Comparison of ENCODE assay signal across 27 cellular contexts in genomic region chr15:39682366-39682765, GRCh38.
A peak's percentile ranks its signal among the peaks of the same experiment; 100 is the strongest.
DNase-seq lines count a peak whose midpoint lies in the region; ATAC-seq, FAIRE-seq and TF ChIP-seq lines count a peak whose summit lies in the region.
"Had no signal": no experiment of that assay in that cellular context is flagged by ENCODE, and none has a peak within 500 bp of the region (broad histone marks: within the 10 kb centered on the region; RNA-seq: fewer than 3 reads in every experiment).

No MANE protein-coding gene starts in this region.

- FAIRE-seq in small intestine (lab: Jason Lieb, UNC), result no peak
- FAIRE-seq: endothelial cell of umbilical vein, H54, HepG2 had no signal

- H3K36me3 Mint-ChIP-seq in neural crest cell (ENCODE audit: low read depth), result no peaks in the 10 kb centered on the region
- H3K36me3 Mint-ChIP-seq: activated naive CD4-positive, alpha-beta T cell treated with anti-CD3 and anti-CD28 coated beads, Interleukin-2, amount 50 U/mL, for 24 hours; mesothelial cell of epicardium; natural killer cell treated with Interleukin-12 subunit alpha and Interleukin-12 subunit beta and Interleukin-15 and Interleukin-18, amount 100 ng/mL, for 72 hours had no signal

- H3K27me3 ChIP-seq in small intestine (ENCODE audit: control insufficient read depth in 2 of 2, insufficient read depth in 2 of 2, low read length in 2 of 2), result no peaks in the 10 kb centered on the region
- H3K27me3 ChIP-seq: BLaER1, dorsolateral prefrontal cortex, heart left ventricle, left lung, right lobe of liver had no signal

- H3K4me1 ChIP-seq in small intestine (ENCODE audit: control insufficient read depth in 2 of 2, insufficient read depth in 1 of 2, low read depth in 1 of 2, low read length in 1 of 2), result no peaks in the 10 kb centered on the region
- H3K4me1 ChIP-seq: BLaER1, left lung, right lobe of liver had no signal

- H3K27ac Mint-ChIP-seq in neural crest cell (ENCODE audit: unreplicated experiment), result peak overlapping the region; percentile 69
- H3K27ac Mint-ChIP-seq: activated CD4-positive, alpha-beta T cell treated with anti-CD3 and anti-CD28 coated beads, Interleukin-2, amount 10 ng/mL, durations not matched to agents 7 days and 5 days; activated naive CD4-positive, alpha-beta T cell treated with anti-CD3 and anti-CD28 coated beads, Interleukin-2, amount 50 U/mL, for 24 hours; activated T-helper 1 cell treated with anti-CD3 and anti-CD28 coated beads, Interleukin-12 subunit alpha, Interleukin-12 subunit beta, Interleukin-2, Interleukin-4 antibody, amounts not matched to agents 30 ng/mL and 10 ng/mL and 1 ng/mL, durations not matched to agents 14 hours and 24 hours and 36 hours; mesothelial cell of epicardium; natural killer cell treated with Interleukin-12 subunit alpha and Interleukin-12 subunit beta and Interleukin-15 and Interleukin-18, amount 100 ng/mL, for 72 hours had no signal

- ATAC-seq in GM19328 (IDR thresholded peaks at IDR 0.05; ENCODE audit: unreplicated experiment) (no peak), GM19467 (IDR thresholded peaks at IDR 0.05; ENCODE audit: unreplicated experiment) (no peak)
- ATAC-seq: heart left ventricle; HepG2; left lung; natural killer cell treated with Interleukin-12 subunit alpha and Interleukin-12 subunit beta and Interleukin-15 and Interleukin-18, amount 100 ng/mL, for 72 hours; right lobe of liver had no signal

- DNase-seq in AG08395 (ENCODE audit: low spot score), result peak; percentile 37
- peak; percentile 42 for DNase-seq in LHCN-M2 (ENCODE audit: low read depth)
- peak; percentile 44 for DNase-seq in dedifferentiated amniotic fluid mesenchymal stem cell (ENCODE audit: extremely low spot score)
- DNase-seq in neural crest cell (ENCODE audit: low read depth, low spot score), result no peak
- no peak for DNase-seq in small intestine
- no peak for DNase-seq in HuH-7 (ENCODE audit: low spot score)
- DNase-seq: activated CD4-positive, alpha-beta T cell treated with anti-CD3 and anti-CD28 coated beads, Interleukin-2, amount 10 ng/mL, durations not matched to agents 7 days and 5 days; anterior cingulate cortex; central memory CD4-positive, alpha-beta T cell; dorsolateral prefrontal cortex; heart left ventricle; left lung; NCI-H1092; NCI-H187 treated with DMSO at 0.1 percent for 48 hours; NCI-H69; right lobe of liver; trophoblast cell had no signal

- H3K36me3 ChIP-seq in small intestine (ENCODE audit: control insufficient read depth in 2 of 2, insufficient read depth in 2 of 2, low read length in 2 of 2), result no peaks in the 10 kb centered on the region
- H3K36me3 ChIP-seq: BLaER1, heart left ventricle, left lung, right lobe of liver had no signal

- H3K27ac ChIP-seq in small intestine (ENCODE audit: low read depth in 1 of 2, low read length in 1 of 2), result no peak overlapping the region
- H3K27ac ChIP-seq: BLaER1, dorsolateral prefrontal cortex, heart left ventricle, left lung, right lobe of liver had no signal

- no peak overlapping the region for H3K4me3 Mint-ChIP-seq in neural crest cell
- H3K4me3 Mint-ChIP-seq: activated CD4-positive, alpha-beta T cell treated with anti-CD3 and anti-CD28 coated beads, Interleukin-2, amount 10 ng/mL, durations not matched to agents 7 days and 5 days; activated naive CD4-positive, alpha-beta T cell treated with anti-CD3 and anti-CD28 coated beads, Interleukin-2, amount 50 U/mL, for 24 hours; activated T-helper 1 cell treated with anti-CD3 and anti-CD28 coated beads, Interleukin-12 subunit alpha, Interleukin-12 subunit beta, Interleukin-2, Interleukin-4 antibody, amounts not matched to agents 30 ng/mL and 10 ng/mL and 1 ng/mL, durations not matched to agents 14 hours and 24 hours and 36 hours; mesothelial cell of epicardium; natural killer cell treated with Interleukin-12 subunit alpha and Interleukin-12 subunit beta and Interleukin-15 and Interleukin-18, amount 100 ng/mL, for 72 hours had no signal

- no peak for TF ChIP-seq CTCF in neural crest cell (conservative IDR thresholded peaks at IDR 0.05)

- H3K27me3 Mint-ChIP-seq in neural crest cell (ENCODE audit: low read depth), result no peaks in the 10 kb centered on the region
- H3K27me3 Mint-ChIP-seq: activated naive CD4-positive, alpha-beta T cell treated with anti-CD3 and anti-CD28 coated beads, Interleukin-2, amount 50 U/mL, for 24 hours; natural killer cell treated with Interleukin-12 subunit alpha and Interleukin-12 subunit beta and Interleukin-15 and Interleukin-18, amount 100 ng/mL, for 72 hours had no signal

- H3K4me3 ChIP-seq in small intestine (ENCODE audit: low read depth in 1 of 2, low read length in 2 of 2), result no peak overlapping the region
- H3K4me3 ChIP-seq: BLaER1, dorsolateral prefrontal cortex, heart left ventricle, left lung, right lobe of liver had no signal

- H3K9me3 ChIP-seq in small intestine (ENCODE audit: control insufficient read depth, low read depth), result no peaks in the 10 kb centered on the region
- H3K9me3 ChIP-seq: BLaER1, heart left ventricle, left lung, right lobe of liver had no signal

- H3K4me1 Mint-ChIP-seq in neural crest cell, result peaks cover 18% of the 10 kb centered on the region
- H3K4me1 Mint-ChIP-seq: activated CD4-positive, alpha-beta T cell treated with anti-CD3 and anti-CD28 coated beads, Interleukin-2, amount 10 ng/mL, durations not matched to agents 7 days and 5 days; activated naive CD4-positive, alpha-beta T cell treated with anti-CD3 and anti-CD28 coated beads, Interleukin-2, amount 50 U/mL, for 24 hours had no signal

- 77 to 91% (median 84%) methylated on average over 2 of the region's 2 CpGs for WGBS in small intestine, 3 donors

- no peaks in the 10 kb centered on the region for H3K9me3 Mint-ChIP-seq in neural crest cell
- H3K9me3 Mint-ChIP-seq: activated CD4-positive, alpha-beta T cell treated with anti-CD3 and anti-CD28 coated beads, Interleukin-2, amount 10 ng/mL, durations not matched to agents 7 days and 5 days; activated naive CD4-positive, alpha-beta T cell treated with anti-CD3 and anti-CD28 coated beads, Interleukin-2, amount 50 U/mL, for 24 hours; activated T-helper 1 cell treated with anti-CD3 and anti-CD28 coated beads, Interleukin-12 subunit alpha, Interleukin-12 subunit beta, Interleukin-2, Interleukin-4 antibody, amounts not matched to agents 30 ng/mL and 10 ng/mL and 1 ng/mL, durations not matched to agents 14 hours and 24 hours and 36 hours; mesothelial cell of epicardium; natural killer cell treated with Interleukin-12 subunit alpha and Interleukin-12 subunit beta and Interleukin-15 and Interleukin-18, amount 100 ng/mL, for 72 hours had no signal

Comparison
In these comparisons a context has a peak if more than half of its experiments do, and no peak if none do; other contexts are left out.
1. DNase-seq: peak in AG08395 (single experiment), LHCN-M2 (single experiment) and dedifferentiated amniotic fluid mesenchymal stem cell (single experiment); none in neural crest cell (single experiment), small intestine (single experiment) and HuH-7 (single experiment).